ENCODE assay signal across 16 cellular contexts in genomic region chr7:159065151-159065550, GRCh38.
"Had no signal": no experiment of that assay in that cellular context is flagged by ENCODE, and none has a peak within 500 bp of the region (broad histone marks: within the 10 kb centered on the region; RNA-seq: fewer than 3 reads in every experiment).

No MANE protein-coding gene starts in this region.

- H3K36me3 ChIP-seq: cardiac muscle cell, colonic mucosa, thoracic aorta, uterus had no signal

- H3K4me1 ChIP-seq: colonic mucosa had no signal

- ATAC-seq: activated CD4-positive, CD25-positive, alpha-beta regulatory T cell treated with anti-CD3 and anti-CD28 coated beads, Interleukin-2, amount 50 U/mL, for 24 hours; activated T-helper 17 cell treated with anti-CD3 and anti-CD28 coated beads, Interleukin-2, amount 50 U/mL, for 72 hours; natural killer cell had no signal

- H3K9me3 ChIP-seq: colonic mucosa, SK-N-SH, thoracic aorta, uterus had no signal

- H3K27ac ChIP-seq: cardiac muscle cell, colonic mucosa, thoracic aorta, uterus had no signal

- H3K4me3 ChIP-seq: cardiac muscle cell, colonic mucosa, thoracic aorta, uterus had no signal

- DNase-seq: activated CD4-positive, alpha-beta memory T cell treated with anti-CD3 and anti-CD28 coated beads, Interleukin-2, amount 10 ng/mL, durations not matched to agents 7 days and 5 days; activated naive CD4-positive, alpha-beta T cell treated with anti-CD3 and anti-CD28 coated beads for 36 hours; colonic mucosa; effector CD8-positive, alpha-beta T cell; hypothalamus; mammary epithelial cell; natural killer cell; occipital lobe; SK-N-SH; stimulated activated CD4-positive, alpha-beta T cell treated with anti-CD3 and anti-CD28 coated beads, Interleukin-15, amount 100 ng/mL, for 24 hours; stimulated activated CD4-positive, alpha-beta T cell treated with anti-CD3 and anti-CD28 coated beads, Interleukin-4, amount 100 ng/mL, for 24 hours; uterus had no signal

- H3K27me3 ChIP-seq: cardiac muscle cell, colonic mucosa, uterus had no signal
